Comparison of ENCODE assay signal across 18 cellular contexts in the genomic region with DNA sequence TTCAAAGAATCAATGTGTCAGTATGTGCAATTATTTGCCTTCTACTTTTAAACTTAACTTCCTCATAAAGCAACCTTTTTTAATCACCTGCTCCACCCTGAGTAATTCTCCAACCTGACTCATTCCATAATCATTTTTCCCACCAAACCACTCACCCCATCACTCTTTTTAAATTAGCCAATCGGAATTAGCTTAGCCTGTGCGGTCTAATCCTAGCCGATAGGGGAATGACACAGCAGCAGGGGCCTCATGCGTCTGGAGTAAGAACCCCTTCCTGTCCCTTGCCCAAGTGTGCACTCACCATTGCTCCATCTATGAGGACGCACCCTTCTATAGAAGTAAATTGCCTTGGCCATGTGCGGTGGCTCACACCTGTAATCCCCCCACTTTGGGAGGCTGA. TPM values are rescaled to one million over a fixed set of nuclear protein-coding genes. Genes with fewer than 3 reads are reported as not detected.
DNase-seq lines count a peak whose midpoint lies in the region; ATAC-seq and TF ChIP-seq lines count a peak whose summit lies in the region.
"Had no signal": no experiment of that assay in that cellular context is flagged by ENCODE, and none has a peak within 500 bp of the region (broad histone marks: within the 10 kb centered on the region; RNA-seq: fewer than 3 reads in every experiment).

No MANE protein-coding gene starts in this region.

- DNase-seq in HS-27A (ENCODE audit: low read depth), result peak; percentile 12
- DNase-seq in RWPE1 (ENCODE audit: low spot score), result peak; percentile 21
- peak; percentile 59 for DNase-seq in epithelial cell of prostate (ENCODE audit: low read depth, low spot score)
- peak in 1 of 2 donors; percentile 41 for DNase-seq in trophoblast cell
- DNase-seq in aorta, result no peak
- no peak for DNase-seq in SK-N-SH
- no peak for DNase-seq in GM13976 (ENCODE audit: low spot score)
- DNase-seq: activated CD4-positive, alpha-beta T cell treated with anti-CD3 and anti-CD28 coated beads for 36 hours; endodermal cell; gastrocnemius medialis; NCI-H1048; NCI-H2107; NCI-H774; stimulated activated CD4-positive, alpha-beta T cell treated with anti-CD3 and anti-CD28 coated beads, Interleukin-4, amount 100 ng/mL, for 1 hour; stimulated activated CD8-positive, alpha-beta memory T cell treated with anti-CD3 and anti-CD28 coated beads, Interleukin-4, amount 100 ng/mL, for 48 hours had no signal

- H3K9me3 ChIP-seq in trophoblast cell (ENCODE audit: insufficient read depth, low read depth, low read length) (no peaks in the 10 kb centered on the region), aorta (ENCODE audit: control insufficient read depth, low read length) (no peaks in the 10 kb centered on the region), SK-N-SH (no peaks in the 10 kb centered on the region)
- H3K9me3 ChIP-seq: BLaER1, gastrocnemius medialis, suprapubic skin had no signal

- no peaks in the 10 kb centered on the region for H3K9me2 ChIP-seq in SK-N-SH

- peak overlapping the region; percentile 37 for H3K18ac ChIP-seq in trophoblast cell (ENCODE audit: low read length)

- H2AFZ ChIP-seq in trophoblast cell (ENCODE audit: insufficient read depth, low read length, poor library complexity) (no peak overlapping the region), SK-N-SH (ENCODE audit: low read depth) (no peak overlapping the region)

- H3K14ac ChIP-seq in trophoblast cell (ENCODE audit: low read length), result no peak overlapping the region

- H2BK5ac ChIP-seq in trophoblast cell (ENCODE audit: low read depth, low read length, poor library complexity), result no peak overlapping the region

- no peak for TF ChIP-seq EP300 in SK-N-SH (IDR thresholded peaks at IDR 0.05; ENCODE audit: borderline replicate concordance in 1 of 2, low read depth in 1 of 2, low read length in 1 of 2)

- peaks cover 11% of the 10 kb centered on the region for H3K79me2 ChIP-seq in trophoblast cell (ENCODE audit: control insufficient read depth, insufficient read depth, low read length, poor library complexity)
- peaks cover 21% of the 10 kb centered on the region; the same call in 1 of the 2 replicates for H3K79me2 ChIP-seq in SK-N-SH (ENCODE audit: insufficient read depth)

- peak overlapping the region; percentile 53 for H3K4ac ChIP-seq in trophoblast cell (ENCODE audit: low read depth, low read length)

- in situ Hi-C loops in GM13976 (cut with MboI; ENCODE audit: low sequenced_read_pairs, unreplicated experiment), result no loop called here

- POLR2A ChIA-PET in RWPE1 (lab: Yijun Ruan, JAX; ENCODE audit: low non-redundant PET) (no interaction called here), SK-N-SH (lab: Yijun Ruan, JAX) (no interaction called here)

- H3K27ac ChIP-seq in RWPE1, result no peak overlapping the region
- peak overlapping the region; percentile 98 for H3K27ac ChIP-seq in epithelial cell of prostate
- H3K27ac ChIP-seq in trophoblast cell (ENCODE audit: low read depth, low read length), result no peak overlapping the region
- no peak overlapping the region for H3K27ac ChIP-seq in aorta (ENCODE audit: low read depth in 1 of 2, low read length in 2 of 2)
- no peak overlapping the region for H3K27ac ChIP-seq in SK-N-SH (ENCODE audit: low read depth in 2 of 2, low read length in 1 of 2)
- H3K27ac ChIP-seq: BLaER1, gastrocnemius medialis, suprapubic skin had no signal

- intact Hi-C loops in aorta (cut with DNase I), result no loop called here

- H3K9ac ChIP-seq in trophoblast cell (ENCODE audit: low read length) (no peak overlapping the region), SK-N-SH (no peak overlapping the region)
- H3K9ac ChIP-seq: BLaER1 had no signal

- H3K79me1 ChIP-seq in trophoblast cell (ENCODE audit: low read length), result peaks cover 9% of the 10 kb centered on the region

- WGBS in trophoblast cell (ENCODE audit: extremely low coverage, insufficient coverage, insufficient read length), result 100% methylated on average over 1 of the region's 6 CpGs
- 93 to 96% methylated on average over 6 of the region's 6 CpGs for WGBS in aorta, 2 donors
- WGBS in SK-N-SH (ENCODE audit: low lambda C conversion rate), result 87% methylated on average over 6 of the region's 6 CpGs

- no peak overlapping the region for H4K8ac ChIP-seq in trophoblast cell (ENCODE audit: low read depth, low read length)

- H4K12ac ChIP-seq in trophoblast cell (ENCODE audit: low read depth, low read length), result no peak overlapping the region

- no peak for TF ChIP-seq RAD21 in SK-N-SH (IDR thresholded peaks at IDR 0.05; ENCODE audit: low read length)

- H2BK12ac ChIP-seq in trophoblast cell (ENCODE audit: low read length), result no peak overlapping the region

- H3K4me2 ChIP-seq in trophoblast cell (ENCODE audit: low read length) (no peak overlapping the region), SK-N-SH (no peak overlapping the region)
- H3K4me2 ChIP-seq: BLaER1 had no signal

- no peak overlapping the region for H3K4me3 ChIP-seq in trophoblast cell (ENCODE audit: low read depth, low read length)
- H3K4me3 ChIP-seq in aorta (ENCODE audit: low read length in 2 of 2), result no peak overlapping the region
- H3K4me3 ChIP-seq in SK-N-SH (ENCODE audit: low read depth in 2 of 2, low read length in 1 of 2), result no peak overlapping the region
- H3K4me3 ChIP-seq: BLaER1, gastrocnemius medialis, suprapubic skin had no signal

- TF ChIP-seq CTCF in RWPE1 (conservative IDR thresholded peaks at IDR 0.05; ENCODE audit: low read depth) (no peak), SK-N-SH (IDR thresholded peaks at IDR 0.05) (no peak), GM13976 (IDR thresholded peaks at IDR 0.05; ENCODE audit: borderline replicate concordance, control extremely low read depth, extremely low read depth, insufficient read depth, missing control alignments) (no peak)

- no peak overlapping the region for H3K23ac ChIP-seq in trophoblast cell (ENCODE audit: low read length)

- no peaks in the 10 kb centered on the region for H3K27me3 ChIP-seq in trophoblast cell (ENCODE audit: insufficient read depth, low read length)
- no peaks in the 10 kb centered on the region for H3K27me3 ChIP-seq in aorta (ENCODE audit: control insufficient read depth in 1 of 2, insufficient read depth in 2 of 2, low read length in 1 of 2)
- H3K27me3 ChIP-seq in SK-N-SH (ENCODE audit: insufficient read depth), result no peaks in the 10 kb centered on the region
- H3K27me3 ChIP-seq: BLaER1, gastrocnemius medialis, suprapubic skin had no signal

- H2AK5ac ChIP-seq in trophoblast cell (ENCODE audit: low read length), result no peak overlapping the region

- no peak overlapping the region for H2BK120ac ChIP-seq in trophoblast cell (ENCODE audit: insufficient read depth, low read length, poor library complexity)

- CTCF ChIA-PET in RWPE1 (lab: Yijun Ruan, JAX), result no interaction called here
- CTCF ChIA-PET in SK-N-SH (lab: Yijun Ruan, JAX), result interaction anchor here (0.7 kb wide), 1 partner anchor 17 kb away, joined by 3 read pairs; no protein-coding TSS in a partner anchor

- peaks cover 27 to 38% of the 10 kb centered on the region in 2 experiments for H3K36me3 ChIP-seq in trophoblast cell (ENCODE audit: control insufficient read depth in 1 of 2, insufficient read depth in 2 of 2, low read length in 2 of 2)
- H3K36me3 ChIP-seq in aorta (ENCODE audit: control insufficient read depth in 1 of 2, insufficient read depth in 2 of 2, low read length in 1 of 2), result peaks cover 0 to 1% of the 10 kb centered on the region in 2 donors
- H3K36me3 ChIP-seq in SK-N-SH (replicated peaks in 1 of 2; ENCODE audit: control insufficient read depth in 1 of 2, insufficient read depth in 2 of 2, low read length in 1 of 2), result peaks cover 0 to 11% of the 10 kb centered on the region in 2 experiments
- H3K36me3 ChIP-seq: gastrocnemius medialis had no signal

- no peak for ATAC-seq in aorta (ENCODE audit: low FRiP score)
- ATAC-seq: activated CD4-positive, alpha-beta T cell treated with anti-CD3 and anti-CD28 coated beads for 36 hours; gastrocnemius medialis; sciatic nerve had no signal

- H3K4me1 ChIP-seq in trophoblast cell (ENCODE audit: control insufficient read depth in 1 of 2, insufficient read depth in 2 of 2, low read length in 2 of 2) (peaks cover 21 to 29% of the 10 kb centered on the region in 2 experiments), aorta (ENCODE audit: control insufficient read depth in 1 of 2, insufficient read depth in 2 of 2, low read length in 2 of 2) (peaks cover 0 to 3% of the 10 kb centered on the region in 2 donors), SK-N-SH (ENCODE audit: control insufficient read depth in 1 of 2, insufficient read depth in 2 of 2, low read depth in 1 of 2, low read length in 1 of 2) (no peaks in the 10 kb centered on the region)
- H3K4me1 ChIP-seq: BLaER1, gastrocnemius medialis, suprapubic skin had no signal

- peaks cover 8% of the 10 kb centered on the region for H3F3A ChIP-seq in SK-N-SH (replicated peaks; ENCODE audit: insufficient read depth)

- H4K20me1 ChIP-seq in SK-N-SH (ENCODE audit: insufficient read depth), result no peaks in the 10 kb centered on the region
- H4K20me1 ChIP-seq: BLaER1 had no signal

- H4K91ac ChIP-seq in trophoblast cell (ENCODE audit: low read depth, low read length), result no peak overlapping the region

TF ChIP-seq in SK-N-SH, 30 proteins besides CTCF, POLR2A, EP300 and RAD21:
- TF ChIP-seq CHD2 (IDR thresholded peaks at IDR 0.05; ENCODE audit: low read length, partially characterized antibody) (no peak), TEAD4 (IDR thresholded peaks at IDR 0.05; ENCODE audit: borderline replicate concordance, insufficient read depth) (no peak), MEF2A (IDR thresholded peaks at IDR 0.05; ENCODE audit: borderline replicate concordance, low read depth) (no peak), FOXJ3 (CRISPR knock-in tag; IDR thresholded peaks at IDR 0.05) (no peak), NFIC (IDR thresholded peaks at IDR 0.05; ENCODE audit: borderline replicate concordance) (no peak), GATA2 (CRISPR knock-in tag; IDR thresholded peaks at IDR 0.05) (no peak), SMC3 (IDR thresholded peaks at IDR 0.05; ENCODE audit: low read depth, low read length) (no peak), RCOR1 (IDR thresholded peaks at IDR 0.05; ENCODE audit: low read length) (no peak), ELF1 (IDR thresholded peaks at IDR 0.05) (no peak)
- TF ChIP-seq, protein P1, sequence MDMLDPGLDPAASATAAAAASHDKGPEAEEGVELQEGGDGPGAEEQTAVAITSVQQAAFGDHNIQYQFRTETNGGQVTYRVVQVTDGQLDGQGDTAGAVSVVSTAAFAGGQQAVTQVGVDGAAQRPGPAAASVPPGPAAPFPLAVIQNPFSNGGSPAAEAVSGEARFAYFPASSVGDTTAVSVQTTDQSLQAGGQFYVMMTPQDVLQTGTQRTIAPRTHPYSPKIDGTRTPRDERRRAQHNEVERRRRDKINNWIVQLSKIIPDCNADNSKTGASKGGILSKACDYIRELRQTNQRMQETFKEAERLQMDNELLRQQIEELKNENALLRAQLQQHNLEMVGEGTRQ (IDR thresholded peaks at IDR 0.05; ENCODE audit: borderline replicate concordance, low read depth, low read length), result no peak

RNA-seq across cellular contexts. Expression of a gene that starts 27.4 kb away (rescaled TPM):
- polyA plus RNA-seq in trophoblast cell (2013), result 78.7 and 80.9 TPM in 2 replicates
- 10 to 100 TPM; 51.3 to 78.7 TPM for total RNA-seq in aorta
- 100 to 1,000 TPM in 1 of 2 donors, 10 to 100 TPM in 1; 38.4 to 144 TPM for polyA plus RNA-seq in aorta
- polyA plus RNA-seq in SK-N-SH (2012; rRNA removed), result 30.1 and 60.6 TPM in 2 replicates
- 11.0 and 11.4 TPM in 2 replicates for polyA plus RNA-seq in SK-N-SH (2012; cell fraction: cytosol; rRNA removed)
- polyA plus RNA-seq in SK-N-SH (2012; cell fraction: nucleus; rRNA removed), result 139 and 292 TPM in 2 replicates

Comparison
In these comparisons a context has a peak if more than half of its experiments do, and no peak if none do; other contexts are left out.
1. DNase-seq: peak in HS-27A (single experiment), RWPE1 (single experiment) and epithelial cell of prostate (single experiment); none in aorta (0 of 2), SK-N-SH (single experiment) and GM13976 (single experiment).